8 cellular contexts compared by ENCODE assay signal in the genomic region with DNA sequence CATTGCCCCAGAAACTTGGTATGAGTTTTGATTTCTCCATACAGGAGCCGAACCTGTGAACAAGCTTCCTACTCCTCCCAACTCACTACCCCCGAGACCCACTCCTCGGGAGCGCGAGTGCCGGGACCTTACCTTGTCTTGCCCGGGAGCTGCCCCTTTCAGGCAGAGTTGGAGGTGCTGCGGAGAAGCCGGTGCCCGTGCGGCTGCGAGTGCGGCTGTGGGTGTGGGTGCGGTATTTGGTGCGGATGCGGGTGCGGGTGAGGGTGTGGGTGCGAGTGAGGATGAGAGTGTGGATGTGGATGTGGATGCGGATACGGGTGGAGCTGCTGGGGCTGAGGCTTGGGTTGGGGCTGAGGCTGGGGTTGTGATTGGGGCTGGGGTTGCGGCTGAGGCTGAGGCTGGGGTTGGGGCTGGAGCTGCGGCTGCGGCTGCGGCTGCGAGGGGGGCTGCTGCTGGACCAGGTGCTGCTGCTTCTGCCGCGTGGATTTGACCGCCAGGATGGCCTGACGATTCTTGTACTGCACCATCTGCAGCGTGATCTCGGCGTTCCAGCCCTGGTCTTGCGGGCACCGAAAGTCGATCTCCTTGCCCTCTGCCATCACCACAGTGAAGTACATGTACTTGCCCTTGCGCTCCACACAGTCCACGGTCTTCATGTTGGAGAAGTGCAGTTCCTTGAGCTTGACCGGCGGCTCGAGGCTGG. TPM values are rescaled to one million over a fixed set of nuclear protein-coding genes. Genes with fewer than 3 reads are reported as not detected.
A peak's percentile ranks its signal among the peaks of the same experiment; 100 is the strongest.
DNase-seq lines count a peak whose midpoint lies in the region; ATAC-seq and TF ChIP-seq lines count a peak whose summit lies in the region.

No MANE protein-coding gene starts in this region.

- peak overlapping the region; percentile 94 for H4K91ac ChIP-seq in IMR-90 (ENCODE audit: insufficient read depth, low read depth, low read length)

- peak overlapping the region; percentile 45 to 66 for H4K8ac ChIP-seq in IMR-90 (ENCODE audit: low read depth in 2 of 2, low read length in 2 of 2)

- H2AK5ac ChIP-seq in IMR-90 (ENCODE audit: low read depth, low read length), result peak overlapping the region; percentile 90

- H3K9me3 Mint-ChIP-seq in WTC11, result no peaks in the 10 kb centered on the region

- intact Hi-C loops in IMR-90 (cut with micrococcal nuclease), result loop anchor here (1.0 to 5.0 kb wide), 4 partner anchors 317 to 698 kb away; partner anchors contain the start of genes CAPS2 and GLIPR1L1

- H3K27me3 ChIP-seq in IMR-90 (ENCODE audit: control insufficient read depth, insufficient read depth, low read length), result no peaks in the 10 kb centered on the region

- ATAC-seq in IMR-90 (ENCODE audit: low read depth) (peak; percentile 0; the same call in 1 of the 2 replicates), WTC11 (peak; percentile 5), left lobe of liver (no peak), HG03196 (IDR thresholded peaks at IDR 0.05; ENCODE audit: unreplicated experiment) (no peak), GM18909 (IDR thresholded peaks at IDR 0.05; ENCODE audit: poor library complexity, unreplicated experiment) (no peak)

- dilution Hi-C loops in IMR-90 (cut with HindIII; ENCODE audit: low sequenced_read_pairs, unreplicated experiment), result no loop called here

- peak; percentile 50; the same call in 1 of the 2 replicates for TF ChIP-seq POLR2A in IMR-90 (IDR thresholded peaks at IDR 0.05; ENCODE audit: low read depth, low read length)

- H3K4me3 Mint-ChIP-seq in WTC11, result peak overlapping the region; percentile 91

- H3K79me1 ChIP-seq in IMR-90 (ENCODE audit: low read depth in 1 of 2, low read length in 2 of 2), result peaks cover 7 to 35% of the 10 kb centered on the region in 2 experiments

- POLR2A ChIA-PET in IMR-90 (lab: Charles Lee; ENCODE audit: unreplicated experiment), result interaction anchor here (0.5 to 2.0 kb wide), 12 partner anchors 11 to 558 kb away, joined by 3 to 7 read pairs (median 4); partner anchors contain the start of genes BBS10 and KRR1
- POLR2A ChIA-PET in WTC11 (lab: Charles Lee), result interaction anchor here (0.7 to 2.2 kb wide), 4 partner anchors 10 to 519 kb away, joined by 3 to 14 read pairs (median 4); partner anchors contain the start of gene KRR1

- no TSS peak for BruUV-seq in IMR-90 (replicated peaks; lab: Mats Ljungman, UMichigan)

- peaks cover 32% of the 10 kb centered on the region for H3K36me3 Mint-ChIP-seq in WTC11

- H4K5ac ChIP-seq in IMR-90 (ENCODE audit: low read depth, low read length), result peak overlapping the region; percentile 85

- peaks cover 3% of the 10 kb centered on the region; the same call in 1 of the 2 replicates for H3K27me3 Mint-ChIP-seq in WTC11 (ENCODE audit: low read depth)

- peaks cover 59% of the 10 kb centered on the region for H3K4me1 Mint-ChIP-seq in WTC11

- no peak overlapping the region for H2BK20ac ChIP-seq in IMR-90 (ENCODE audit: low read depth, low read length)

- H3K9me1 ChIP-seq in IMR-90 (ENCODE audit: insufficient read depth, low read length), result peaks cover 5% of the 10 kb centered on the region

- H3K36me3 ChIP-seq in IMR-90 (ENCODE audit: control insufficient read depth, insufficient read depth, low read length), result peaks cover 28% of the 10 kb centered on the region

- H3K4me1 ChIP-seq in IMR-90 (ENCODE audit: control insufficient read depth, insufficient read depth, low read length), result peaks cover 7% of the 10 kb centered on the region

- peak overlapping the region; percentile 99 for H3K56ac ChIP-seq in IMR-90 (ENCODE audit: extremely low read depth, insufficient read depth, low read length)

- H3K27ac Mint-ChIP-seq in WTC11, result 0 out of 2 replicates have a peak overlapping the region, but pooled peaks have one; percentile 65

- TF ChIP-seq CTCF in IMR-90 (conservative IDR thresholded peaks at IDR 0.05; ENCODE audit: low read depth, low read length) (no peak), WTC11 (IDR thresholded peaks at IDR 0.05) (no peak)

- H3K9ac ChIP-seq in IMR-90 (ENCODE audit: low read depth, low read length), result peak overlapping the region; percentile 100

- H3K23ac ChIP-seq in IMR-90 (ENCODE audit: low read depth, low read length), result peak overlapping the region; percentile 99

- peak overlapping the region; percentile 83 for H2AFZ ChIP-seq in IMR-90 (replicated peaks; ENCODE audit: low read length, poor library complexity)

- peaks cover 29% of the 10 kb centered on the region for H4K20me1 ChIP-seq in IMR-90 (ENCODE audit: insufficient read depth, low read length)

- H2BK5ac ChIP-seq in IMR-90 (ENCODE audit: low read depth, low read length, poor library complexity, severe bottlenecking), result peak overlapping the region; percentile 97

- H3K9me3 ChIP-seq in IMR-90 (ENCODE audit: control insufficient read depth, insufficient read depth, low read length), result no peaks in the 10 kb centered on the region

- H3K4ac ChIP-seq in IMR-90 (ENCODE audit: low read depth, low read length), result peak overlapping the region; percentile 99

- peak; percentile 52 for DNase-seq in IMR-90
- peak; percentile 41 for DNase-seq in WTC11 (ENCODE audit: low spot score)
- DNase-seq in cerebellar cortex (ENCODE audit: low spot score), result peak; percentile 56
- peak; percentile 52 for DNase-seq in left lobe of liver (ENCODE audit: low spot score)
- peak; percentile 59 for DNase-seq in stimulated activated CD4-positive, alpha-beta T cell treated with anti-CD3 and anti-CD28 coated beads, Interleukin-4, amount 100 ng/mL, for 24 hours

- in situ Hi-C loops in IMR-90 (cut with MboI; ENCODE audit: low sequenced_read_pairs), result loop anchor here (25.0 kb wide), 1 partner anchor 693 kb away; the partner anchor contains the start of genes CAPS2 and GLIPR1L1

- no peak for TF ChIP-seq RAD21 in IMR-90 (IDR thresholded peaks at IDR 0.05; ENCODE audit: low read length)

- WGBS in IMR-90 (ENCODE audit: extremely low coverage in 2 of 2, insufficient read length in 1 of 2), 2 experiments, result 1% methylated on average over 17 of the region's 40 CpGs; no CpG with 5 or more reads in 1 of the 2 experiments

- peak overlapping the region; percentile 84 for H2BK120ac ChIP-seq in IMR-90 (ENCODE audit: low read depth, low read length)

- H3K18ac ChIP-seq in IMR-90 (ENCODE audit: low read depth, low read length), result peak overlapping the region; percentile 98

- H3K14ac ChIP-seq in IMR-90 (replicated peaks; ENCODE audit: low read depth, low read length), result peak overlapping the region; percentile 100

- peak overlapping the region; percentile 98 for H3K27ac ChIP-seq in IMR-90 (ENCODE audit: insufficient read depth, low read length)

- peak overlapping the region; percentile 80; the same call in 2 of the 3 replicates for H2BK15ac ChIP-seq in IMR-90 (ENCODE audit: low read depth, low read length)

- CTCF ChIA-PET in IMR-90 (lab: Yijun Ruan, JAX) (interaction anchor here (0.9 to 1.4 kb wide), 3 partner anchors 52 to 317 kb away, joined by 3 to 6 read pairs (median 3); partner anchors contain the start of gene BBS10), WTC11 (lab: Charles Lee) (interaction anchor here (0.8 to 4.8 kb wide), 11 partner anchors 61 to 545 kb away, joined by 3 to 24 read pairs (median 7); no protein-coding TSS in a partner anchor)

- H2AK9ac ChIP-seq in IMR-90 (replicated peaks; ENCODE audit: low read depth, low read length, poor library complexity), result peak overlapping the region; percentile 94

- peak overlapping the region; percentile 43; the same call in 1 of the 2 replicates for H3K4me2 ChIP-seq in IMR-90 (ENCODE audit: low read depth, low read length)

- H3K4me3 ChIP-seq in GM08714 (ENCODE audit: low read length) (peak overlapping the region; percentile 76), IMR-90 (ENCODE audit: insufficient read depth, low read depth, low read length) (peak overlapping the region; percentile 98)

TF ChIP-seq in IMR-90, 13 proteins besides CTCF, POLR2A, EP300 and RAD21:
- TF ChIP-seq CHD1 (IDR thresholded peaks at IDR 0.05; ENCODE audit: low read depth, low read length) (peak; percentile 52; the same call in 1 of the 2 replicates), RCOR1 (IDR thresholded peaks at IDR 0.05; ENCODE audit: insufficient replicate concordance, low read length) (no peak)

TF ChIP-seq in WTC11, 78 proteins besides CTCF, POLR2A, EP300 and RAD21 (continues in another document):
- TF ChIP-seq SMAD4 (CRISPR knock-in tag; IDR thresholded peaks at IDR 0.05) (0 out of 2 replicates have a peak, but pooled peaks have one; percentile 55), ELF4 (CRISPR knock-in tag; IDR thresholded peaks at IDR 0.05; ENCODE audit: low read depth) (no peak), NFE2L1 (CRISPR knock-in tag; IDR thresholded peaks at IDR 0.05) (peak; percentile 56), RELA (CRISPR knock-in tag; IDR thresholded peaks at IDR 0.05; ENCODE audit: borderline replicate concordance) (no peak), SMAD3 (CRISPR knock-in tag; IDR thresholded peaks at IDR 0.05; ENCODE audit: borderline replicate concordance) (no peak), ZNF263 (CRISPR knock-in tag; IDR thresholded peaks at IDR 0.05; ENCODE audit: low read depth) (no peak)
- TF ChIP-seq, protein P1, sequence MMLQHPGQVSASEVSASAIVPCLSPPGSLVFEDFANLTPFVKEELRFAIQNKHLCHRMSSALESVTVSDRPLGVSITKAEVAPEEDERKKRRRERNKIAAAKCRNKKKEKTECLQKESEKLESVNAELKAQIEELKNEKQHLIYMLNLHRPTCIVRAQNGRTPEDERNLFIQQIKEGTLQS (CRISPR knock-in tag; conservative IDR thresholded peaks at IDR 0.05), result no peak
- TF ChIP-seq, protein P2, sequence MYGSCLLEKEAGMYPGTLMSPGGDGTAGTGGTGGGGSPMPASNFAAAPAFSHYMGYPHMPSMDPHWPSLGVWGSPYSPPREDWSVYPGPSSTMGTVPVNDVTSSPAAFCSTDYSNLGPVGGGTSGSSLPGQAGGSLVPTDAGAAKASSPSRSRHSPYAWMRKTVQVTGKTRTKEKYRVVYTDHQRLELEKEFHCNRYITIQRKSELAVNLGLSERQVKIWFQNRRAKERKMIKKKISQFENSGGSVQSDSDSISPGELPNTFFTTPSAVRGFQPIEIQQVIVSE (CRISPR knock-in tag; IDR thresholded peaks at IDR 0.05; ENCODE audit: borderline replicate concordance), result no peak

RNA-seq across cellular contexts. Expression of gene PHLDA1, which starts 1.0 kb away (rescaled TPM):
- total RNA-seq in IMR-90 (2012; rRNA removed) (27.8 and 47.8 TPM in 2 replicates), WTC11 (2021) (34.9 to 51.3 TPM (median 51.1 TPM) in 3 replicates), left lobe of liver (2.2 TPM)
- polyA plus RNA-seq in IMR-90 (2012; rRNA removed), result 28.9 and 32.4 TPM in 2 replicates
- 38.1 and 58.3 TPM in 2 replicates for polyA plus RNA-seq in IMR-90 (2012; cell fraction: cytosol; rRNA removed)
- 63.4 and 81.1 TPM in 2 replicates for polyA plus RNA-seq in IMR-90 (2012; cell fraction: nucleus; rRNA removed; ENCODE audit: low replicate concordance)

RNA-seq across cellular contexts. Expression of gene NAP1L1, which starts 54.0 kb away (rescaled TPM):
- 86.4 and 166 TPM in 2 replicates for total RNA-seq in IMR-90 (2012; rRNA removed)
- polyA plus RNA-seq in IMR-90 (2012; rRNA removed), result 160 and 200 TPM in 2 replicates
- polyA plus RNA-seq in IMR-90 (2012; cell fraction: cytosol; rRNA removed), result 69.9 and 71.8 TPM in 2 replicates
- 28.8 and 129 TPM in 2 replicates for polyA plus RNA-seq in IMR-90 (2012; cell fraction: nucleus; rRNA removed; ENCODE audit: low replicate concordance)
- 946 to 1,010 TPM (median 968 TPM) in 3 replicates for total RNA-seq in WTC11 (2021)
- total RNA-seq in left lobe of liver, result 64.0 TPM

Comparison
In these comparisons a context has a peak if more than half of its experiments do, and no peak if none do; other contexts are left out.
1. ATAC-seq: peak in IMR-90 (single experiment) and WTC11 (single experiment); none in left lobe of liver (single experiment), HG03196 (single experiment) and GM18909 (single experiment).
2. Peak in every context shown above with its lines, with median percentiles within 50 percentile points of each other: DNase-seq.